ENCODE assay signal across 24 cellular contexts in the genomic region with DNA sequence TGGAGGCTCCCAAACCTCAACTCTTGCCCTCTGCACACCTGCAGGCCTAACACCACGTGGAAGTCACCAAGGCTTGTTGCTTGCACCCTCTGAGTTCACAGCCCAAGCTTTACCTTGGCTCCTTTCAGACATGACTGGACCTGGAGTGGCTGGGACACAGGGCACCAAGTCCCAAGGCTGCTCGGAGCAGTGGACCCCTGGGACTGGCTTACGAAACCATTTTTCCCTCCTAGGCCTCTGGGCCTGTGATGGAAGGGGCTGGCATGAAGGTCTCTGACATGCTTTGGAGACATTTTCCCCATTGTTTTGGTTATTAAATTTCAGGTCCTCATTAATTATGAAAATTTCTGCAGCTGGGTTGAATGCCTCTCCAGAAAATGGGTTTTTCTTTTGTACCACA.
"Had no signal": no experiment of that assay in that cellular context is flagged by ENCODE, and none has a peak within 500 bp of the region (broad histone marks: within the 10 kb centered on the region; RNA-seq: fewer than 3 reads in every experiment).

No MANE protein-coding gene starts in this region.

- H3K27ac ChIP-seq: colonic mucosa, coronary artery, epithelial cell of prostate, esophagus muscularis mucosa, esophagus squamous epithelium, foreskin keratinocyte, gastrocnemius medialis, gastroesophageal sphincter, heart left ventricle, heart right ventricle had no signal

- H3K4me1 ChIP-seq: colonic mucosa, esophagus muscularis mucosa, esophagus squamous epithelium, foreskin keratinocyte, gastrocnemius medialis, gastroesophageal sphincter, heart left ventricle, heart right ventricle had no signal

- H3K36me3 ChIP-seq: colonic mucosa, esophagus muscularis mucosa, esophagus squamous epithelium, gastrocnemius medialis, gastroesophageal sphincter, heart left ventricle, heart right ventricle had no signal

- H3K9me3 ChIP-seq: colonic mucosa, esophagus muscularis mucosa, esophagus squamous epithelium, gastrocnemius medialis, gastroesophageal sphincter had no signal

- H3K4me3 ChIP-seq: colonic mucosa, coronary artery, dorsolateral prefrontal cortex, esophagus muscularis mucosa, esophagus squamous epithelium, gastrocnemius medialis, gastroesophageal sphincter, heart left ventricle, heart right ventricle had no signal

- DNase-seq: colonic mucosa; cortex of kidney; dermis blood vessel endothelial cell; dorsolateral prefrontal cortex; effector CD4-positive, alpha-beta T cell; effector CD8-positive, alpha-beta T cell; effector memory CD4-positive, alpha-beta T cell; effector memory CD8-positive, alpha-beta T cell; endodermal cell; erythroblast; esophagus squamous epithelium; foreskin fibroblast; foreskin keratinocyte; foreskin melanocyte; gastrocnemius medialis; glutamatergic neuron; head of caudate nucleus; heart right ventricle had no signal

- H3K27me3 ChIP-seq: colonic mucosa, dorsolateral prefrontal cortex, esophagus muscularis mucosa, esophagus squamous epithelium, foreskin keratinocyte, gastrocnemius medialis, gastroesophageal sphincter, heart left ventricle, heart right ventricle had no signal

- ATAC-seq: effector memory CD8-positive, alpha-beta T cell; esophagus mucosa; foreskin keratinocyte; gastrocnemius medialis; gastroesophageal sphincter; heart left ventricle; heart right ventricle had no signal
